In genomic region chr15:76341366-76342045, GRCh38 we compare ENCODE assay signal across 11 cellular contexts. TPM values are rescaled to one million over a fixed set of nuclear protein-coding genes. Genes with fewer than 3 reads are reported as not detected.
DNase-seq lines count a peak whose midpoint lies in the region; ATAC-seq and TF ChIP-seq lines count a peak whose summit lies in the region.
"Had no signal": no experiment of that assay in that cellular context is flagged by ENCODE, and none has a peak within 500 bp of the region (broad histone marks: within the 10 kb centered on the region; RNA-seq: fewer than 3 reads in every experiment).

No MANE protein-coding gene starts in this region.

- H3K9me3 ChIP-seq in left lung (no peaks in the 10 kb centered on the region), suprapubic skin (no peaks in the 10 kb centered on the region)

- H3K4me1 ChIP-seq in left lung (peaks cover 18 to 83% of the 10 kb centered on the region in 2 donors), suprapubic skin (peaks cover 78% of the 10 kb centered on the region)

- H3K4me3 ChIP-seq in left lung = no peak overlapping the region
- peak overlapping the region; percentile 46 for H3K4me3 ChIP-seq in suprapubic skin

- no peaks in the 10 kb centered on the region for H3K9me3 Mint-ChIP-seq in activated CD8-positive, alpha-beta memory T cell treated with anti-CD3 and anti-CD28 coated beads, Interleukin-2, amount 10 ng/mL, durations not matched to agents 7 days and 5 days (ENCODE audit: low read depth)
- no peaks in the 10 kb centered on the region for H3K9me3 Mint-ChIP-seq in activated T-helper 1 cell treated with anti-CD3 and anti-CD28 coated beads, Interleukin-12 subunit alpha, Interleukin-12 subunit beta, Interleukin-2, Interleukin-4 antibody, amounts not matched to agents 30 ng/mL and 10 ng/mL and 1 ng/mL, durations not matched to agents 14 hours and 24 hours and 36 hours

- H3K36me3 Mint-ChIP-seq in activated CD8-positive, alpha-beta memory T cell treated with anti-CD3 and anti-CD28 coated beads, Interleukin-2, amount 10 ng/mL, durations not matched to agents 7 days and 5 days = peaks cover 23% of the 10 kb centered on the region
- peaks cover 15% of the 10 kb centered on the region for H3K36me3 Mint-ChIP-seq in activated T-helper 1 cell treated with anti-CD3 and anti-CD28 coated beads, Interleukin-12 subunit alpha, Interleukin-12 subunit beta, Interleukin-2, Interleukin-4 antibody, amounts not matched to agents 30 ng/mL and 10 ng/mL and 1 ng/mL, durations not matched to agents 14 hours and 24 hours and 36 hours (ENCODE audit: low read depth)

- no peak for DNase-seq in activated CD8-positive, alpha-beta memory T cell treated with anti-CD3 and anti-CD28 coated beads, Interleukin-2, amount 10 ng/mL, durations not matched to agents 7 days and 5 days
- DNase-seq in activated CD8-positive, alpha-beta memory T cell treated with anti-CD3 and anti-CD28 coated beads, Interleukin-2, amount 50 U/mL, for 4 hours = no peak
- DNase-seq in activated T-helper 1 cell treated with anti-CD3 and anti-CD28 coated beads, Interleukin-12 subunit alpha, Interleukin-12 subunit beta, Interleukin-2, Interleukin-4 antibody, amounts not matched to agents 30 ng/mL and 10 ng/mL and 1 ng/mL, durations not matched to agents 14 hours and 24 hours and 36 hours (ENCODE audit: low spot score) = no peak
- DNase-seq in left lung = no peak
- no peak for DNase-seq in suprapubic skin (ENCODE audit: low spot score in 2 of 2)
- no peak for DNase-seq in amniotic stem cell (lab: John Stamatoyannopoulos, UW)
- no peak for DNase-seq in SHP77 treated with DMSO at 0.1 percent for 48 hours (lab: John Stamatoyannopoulos, UW)
- DNase-seq: nucleus accumbens had no signal

- H3K4me1 Mint-ChIP-seq in activated CD8-positive, alpha-beta memory T cell treated with anti-CD3 and anti-CD28 coated beads, Interleukin-2, amount 10 ng/mL, durations not matched to agents 7 days and 5 days = peaks cover 54% of the 10 kb centered on the region
- peaks cover 52% of the 10 kb centered on the region for H3K4me1 Mint-ChIP-seq in activated T-helper 1 cell treated with anti-CD3 and anti-CD28 coated beads, Interleukin-12 subunit alpha, Interleukin-12 subunit beta, Interleukin-2, Interleukin-4 antibody, amounts not matched to agents 30 ng/mL and 10 ng/mL and 1 ng/mL, durations not matched to agents 14 hours and 24 hours and 36 hours (ENCODE audit: low read depth)

- 8% methylated on average over 9 of the region's 42 CpGs for WGBS in suprapubic skin

- TF ChIP-seq CTCF in left lung (IDR thresholded peaks at IDR 0.05) (no peak), suprapubic skin (IDR thresholded peaks at IDR 0.05) (no peak)

- no peak overlapping the region for H3K27ac ChIP-seq in left lung
- no peak overlapping the region for H3K27ac ChIP-seq in suprapubic skin
- H3K27ac ChIP-seq: KMS-11 had no signal

- H3K27me3 ChIP-seq in left lung (peaks cover 100% of the 10 kb centered on the region in 2 donors), suprapubic skin (peaks cover 100% of the 10 kb centered on the region)

- H3K27ac Mint-ChIP-seq in activated CD8-positive, alpha-beta memory T cell treated with anti-CD3 and anti-CD28 coated beads, Interleukin-2, amount 10 ng/mL, durations not matched to agents 7 days and 5 days = no peak overlapping the region
- peak overlapping the region; percentile 78 for H3K27ac Mint-ChIP-seq in activated T-helper 1 cell treated with anti-CD3 and anti-CD28 coated beads, Interleukin-12 subunit alpha, Interleukin-12 subunit beta, Interleukin-2, Interleukin-4 antibody, amounts not matched to agents 30 ng/mL and 10 ng/mL and 1 ng/mL, durations not matched to agents 14 hours and 24 hours and 36 hours

- H3K27me3 Mint-ChIP-seq in activated CD8-positive, alpha-beta memory T cell treated with anti-CD3 and anti-CD28 coated beads, Interleukin-2, amount 10 ng/mL, durations not matched to agents 7 days and 5 days = peaks cover 83% of the 10 kb centered on the region
- peaks cover 77% of the 10 kb centered on the region for H3K27me3 Mint-ChIP-seq in activated T-helper 1 cell treated with anti-CD3 and anti-CD28 coated beads, Interleukin-12 subunit alpha, Interleukin-12 subunit beta, Interleukin-2, Interleukin-4 antibody, amounts not matched to agents 30 ng/mL and 10 ng/mL and 1 ng/mL, durations not matched to agents 14 hours and 24 hours and 36 hours (ENCODE audit: insufficient read depth)

- CTCF ChIA-PET in activated CD8-positive, alpha-beta memory T cell treated with anti-CD3 and anti-CD28 coated beads, Interleukin-2, amount 10 ng/mL, durations not matched to agents 7 days and 5 days (lab: Charles Lee) = interaction anchor here (1.0 kb wide), 1 partner anchor 30 kb away, joined by 3 read pairs; the partner anchor contains the start of gene ETFA

- TF ChIP-seq EP300 in suprapubic skin (IDR thresholded peaks at IDR 0.05) = no peak

- peak overlapping the region; percentile 25 for H3K4me3 Mint-ChIP-seq in activated CD8-positive, alpha-beta memory T cell treated with anti-CD3 and anti-CD28 coated beads, Interleukin-2, amount 10 ng/mL, durations not matched to agents 7 days and 5 days
- peak overlapping the region; percentile 58 for H3K4me3 Mint-ChIP-seq in activated T-helper 1 cell treated with anti-CD3 and anti-CD28 coated beads, Interleukin-12 subunit alpha, Interleukin-12 subunit beta, Interleukin-2, Interleukin-4 antibody, amounts not matched to agents 30 ng/mL and 10 ng/mL and 1 ng/mL, durations not matched to agents 14 hours and 24 hours and 36 hours

- intact Hi-C loops in activated T-helper 1 cell treated with anti-CD3 and anti-CD28 coated beads, Interleukin-12 subunit alpha, Interleukin-12 subunit beta, Interleukin-2, Interleukin-4 antibody, amounts not matched to agents 30 ng/mL and 10 ng/mL and 1 ng/mL, durations not matched to agents 14 hours and 24 hours and 36 hours (cut with micrococcal nuclease) = loop anchor here (10.0 kb wide), 2 partner anchors 233 to 277 kb away; no protein-coding TSS in a partner anchor
- intact Hi-C loops in left lung (cut with DNase I) = no loop called here

- no peaks in the 10 kb centered on the region for H3K36me3 ChIP-seq in left lung
- no peaks in the 10 kb centered on the region for H3K36me3 ChIP-seq in suprapubic skin

- no peak for TF ChIP-seq POLR2A in suprapubic skin (IDR thresholded peaks at IDR 0.05)

- ATAC-seq in activated CD8-positive, alpha-beta memory T cell treated with anti-CD3 and anti-CD28 coated beads, Interleukin-2, amount 10 ng/mL, durations not matched to agents 7 days and 5 days = no peak
- ATAC-seq in left lung = peak; percentile 30
- ATAC-seq in GM21528 (IDR thresholded peaks at IDR 0.05; ENCODE audit: low FRiP score, unreplicated experiment) = no peak

RNA-seq across cellular contexts. Expression of gene ISL2, which starts 4.9 kb away (rescaled TPM):
- total RNA-seq in activated CD8-positive, alpha-beta memory T cell treated with anti-CD3 and anti-CD28 coated beads, Interleukin-2, amount 10 ng/mL, durations not matched to agents 7 days and 5 days = 1 to 10 TPM; 2.4 to 3.2 TPM
- 1.3 TPM in 2 replicates for total RNA-seq in activated T-helper 1 cell treated with anti-CD3 and anti-CD28 coated beads, Interleukin-12 subunit alpha, Interleukin-12 subunit beta, Interleukin-2, Interleukin-4 antibody, amounts not matched to agents 30 ng/mL and 10 ng/mL and 1 ng/mL, durations not matched to agents 14 hours and 24 hours and 36 hours
- total RNA-seq in left lung = under 1 TPM; 0.17 to 0.39 TPM
- total RNA-seq in suprapubic skin = under 1 TPM in 1 of 4 donors, not detected in 3; 0.76 TPM
- total RNA-seq: subcutaneous adipose tissue had no signal

RNA-seq across cellular contexts. Expression of gene ETFA, which starts 30.2 kb away (rescaled TPM):
- total RNA-seq in activated CD8-positive, alpha-beta memory T cell treated with anti-CD3 and anti-CD28 coated beads, Interleukin-2, amount 10 ng/mL, durations not matched to agents 7 days and 5 days = 100 to 1,000 TPM; 119 to 142 TPM
- total RNA-seq in activated T-helper 1 cell treated with anti-CD3 and anti-CD28 coated beads, Interleukin-12 subunit alpha, Interleukin-12 subunit beta, Interleukin-2, Interleukin-4 antibody, amounts not matched to agents 30 ng/mL and 10 ng/mL and 1 ng/mL, durations not matched to agents 14 hours and 24 hours and 36 hours = 129 and 133 TPM in 2 replicates
- total RNA-seq in left lung (100 to 1,000 TPM; 102 to 110 TPM), suprapubic skin (10 to 100 TPM; 63.6 to 90.1 (median 85.1) TPM)
